In genomic region chr12:120247621-120248030, GRCh38 we compare ENCODE assay signal across 8 cellular contexts. TPM values are rescaled to one million over a fixed set of nuclear protein-coding genes. Genes with fewer than 3 reads are reported as not detected.
DNase-seq lines count a peak whose midpoint lies in the region; ATAC-seq and TF ChIP-seq lines count a peak whose summit lies in the region.

No MANE protein-coding gene starts in this region.

- POLR2A ChIA-PET in SK-N-SH (lab: Yijun Ruan, JAX), result interaction anchor here (0.7 to 1.2 kb wide), 2 partner anchors 9 to 41 kb away, joined by 3 read pairs; no protein-coding TSS in a partner anchor

- peak overlapping the region; percentile 65 to 93; a peak in 3 of 4 replicates for H3K27ac ChIP-seq in SK-N-SH (ENCODE audit: low read depth in 2 of 2, low read length in 1 of 2)
- peak overlapping the region; percentile 70 to 96 (median 82) for H3K27ac ChIP-seq in sigmoid colon

- ATAC-seq in GM21360 (IDR thresholded peaks at IDR 0.05; ENCODE audit: unreplicated experiment) (no peak), HG03139 (IDR thresholded peaks at IDR 0.05; ENCODE audit: unreplicated experiment) (no peak)

- DNase-seq in ELR (ENCODE audit: low read depth) (peak; percentile 95), SK-N-SH (no peak), fibroblast of mammary gland (ENCODE audit: low read depth) (peak; percentile 94), sigmoid colon (no peak), putamen (ENCODE audit: low spot score) (no peak), NCI-H187 (lab: John Stamatoyannopoulos, UW) (no peak)

- intact Hi-C loops in sigmoid colon (cut with DNase I), result no loop called here

- CTCF ChIA-PET in SK-N-SH (lab: Yijun Ruan, JAX), result interaction anchor here (0.7 to 3.1 kb wide), 8 partner anchors 9 to 20 kb away, joined by 3 to 17 read pairs (median 6); partner anchors contain the start of gene PXN

- peaks cover 47% of the 10 kb centered on the region for H3F3A ChIP-seq in SK-N-SH (replicated peaks; ENCODE audit: insufficient read depth)

- peak overlapping the region; percentile 63 for H3K4me2 ChIP-seq in SK-N-SH

- no peak overlapping the region for H2AFZ ChIP-seq in SK-N-SH (ENCODE audit: low read depth)

- 7% methylated on average over 6 of the region's 6 CpGs for WGBS in SK-N-SH (ENCODE audit: low lambda C conversion rate)
- WGBS in sigmoid colon, 2 donors, result 81 to 84% methylated on average over 6 of the region's 6 CpGs

- peaks cover 98% of the 10 kb centered on the region for H3K79me2 ChIP-seq in SK-N-SH (ENCODE audit: insufficient read depth)

- H3K27me3 ChIP-seq in SK-N-SH (ENCODE audit: insufficient read depth) (no peaks in the 10 kb centered on the region), sigmoid colon (no peaks in the 10 kb centered on the region)

- H3K36me3 ChIP-seq in SK-N-SH (replicated peaks in 1 of 2; ENCODE audit: control insufficient read depth in 1 of 2, insufficient read depth in 2 of 2, low read length in 1 of 2) (peaks cover 0 to 14% of the 10 kb centered on the region in 2 experiments), sigmoid colon (no peaks in the 10 kb centered on the region)

- TF ChIP-seq EP300 in SK-N-SH (IDR thresholded peaks at IDR 0.05; ENCODE audit: borderline replicate concordance in 1 of 2, low read depth in 1 of 2, low read length in 1 of 2) (peak in 1 of 2 experiments; percentile 89; a peak in 2 of 4 replicates), sigmoid colon (IDR thresholded peaks at IDR 0.05) (no peak)

- peaks cover 73% of the 10 kb centered on the region for H4K20me1 ChIP-seq in SK-N-SH (ENCODE audit: insufficient read depth)

- TF ChIP-seq RAD21 in SK-N-SH (IDR thresholded peaks at IDR 0.05; ENCODE audit: low read length), result no peak

- TF ChIP-seq CTCF in SK-N-SH (IDR thresholded peaks at IDR 0.05), result no peak
- TF ChIP-seq CTCF in fibroblast of mammary gland (conservative IDR thresholded peaks at IDR 0.05; ENCODE audit: control insufficient read depth, insufficient read depth, low read depth, low read length), result no peak
- no peak for TF ChIP-seq CTCF in sigmoid colon (IDR thresholded peaks at IDR 0.05)

- H3K9me3 ChIP-seq in SK-N-SH (no peaks in the 10 kb centered on the region), sigmoid colon (no peaks in the 10 kb centered on the region)

- peaks cover 17 to 56% of the 10 kb centered on the region in 2 experiments for H3K4me1 ChIP-seq in SK-N-SH (ENCODE audit: control insufficient read depth in 1 of 2, insufficient read depth in 2 of 2, low read depth in 1 of 2, low read length in 1 of 2)
- H3K4me1 ChIP-seq in sigmoid colon, result peaks cover 0 to 94% (median 80%) of the 10 kb centered on the region in 4 donors

- no peaks in the 10 kb centered on the region for H3K9me2 ChIP-seq in SK-N-SH

- H3K9ac ChIP-seq in SK-N-SH, result peak overlapping the region; percentile 25; the same call in 1 of the 2 replicates

- no peak for TF ChIP-seq POLR2A in sigmoid colon (IDR thresholded peaks at IDR 0.05)

- H3K4me3 ChIP-seq in SK-N-SH (ENCODE audit: low read depth in 2 of 2, low read length in 1 of 2), result peak overlapping the region in 1 of 2 experiments; percentile 32; a peak in 2 of 4 replicates
- no peak overlapping the region for H3K4me3 ChIP-seq in fibroblast of mammary gland (ENCODE audit: control insufficient read depth, low read depth, low read length)
- no peak overlapping the region for H3K4me3 ChIP-seq in sigmoid colon

TF ChIP-seq in SK-N-SH, 30 proteins besides CTCF, POLR2A, EP300 and RAD21:
- TF ChIP-seq ELF1 (IDR thresholded peaks at IDR 0.05) (no peak), RXRA (IDR thresholded peaks at IDR 0.05; ENCODE audit: borderline replicate concordance, low read depth) (peak; percentile 79; the same call in 1 of the 2 replicates), YY1 (IDR thresholded peaks at IDR 0.05; ENCODE audit: low read depth) (peak; percentile 36; the same call in 1 of the 2 replicates), MAX (IDR thresholded peaks at IDR 0.05; ENCODE audit: low read depth) (peak; percentile 86), RCOR1 (IDR thresholded peaks at IDR 0.05; ENCODE audit: low read length) (no peak), TCF12 (IDR thresholded peaks at IDR 0.05) (peak; percentile 98), TEAD4 (IDR thresholded peaks at IDR 0.05; ENCODE audit: borderline replicate concordance, insufficient read depth) (peak; percentile 83; the same call in 1 of the 2 replicates), PBX3 (IDR thresholded peaks at IDR 0.05) (peak; percentile 89), NFIC (IDR thresholded peaks at IDR 0.05; ENCODE audit: borderline replicate concordance) (peak; percentile 76), MEF2A (IDR thresholded peaks at IDR 0.05; ENCODE audit: borderline replicate concordance, low read depth) (no peak), POLR2AphosphoS5 (IDR thresholded peaks at IDR 0.05; ENCODE audit: low read depth, low read length) (peak; percentile 71), JUND (IDR thresholded peaks at IDR 0.05) (peak; percentile 91), SIN3A (IDR thresholded peaks at IDR 0.05; ENCODE audit: borderline replicate concordance, low read depth, low read length) (peak; percentile 82; the same call in 1 of the 2 replicates), FOXM1 (IDR thresholded peaks at IDR 0.05; ENCODE audit: low read depth) (no peak), TAF1 (IDR thresholded peaks at IDR 0.05; ENCODE audit: borderline replicate concordance, low read depth, low read length) (no peak), FOSL2 (IDR thresholded peaks at IDR 0.05; ENCODE audit: borderline replicate concordance, low read depth) (peak; percentile 86)

RNA-seq across cellular contexts. Expression of gene PXN, which starts 17.9 kb away (rescaled TPM):
- polyA plus RNA-seq in SK-N-SH (2012; rRNA removed) (63.0 and 89.0 TPM in 2 replicates), sigmoid colon (100 to 1,000 TPM in 2 of 3 donors, 10 to 100 TPM in 1; 79.3 to 111 (median 101) TPM)
- 56.9 and 70.1 TPM in 2 replicates for polyA plus RNA-seq in SK-N-SH (2012; cell fraction: cytosol; rRNA removed)
- 269 and 301 TPM in 2 replicates for polyA plus RNA-seq in SK-N-SH (2012; cell fraction: nucleus; rRNA removed)
- total RNA-seq in sigmoid colon, result 100 to 1,000 TPM in 1 of 4 donors, 10 to 100 TPM in 3; 41.0 to 127 (median 42.7) TPM

RNA-seq across cellular contexts. Expression of gene RNU4-2, which starts 44.1 kb away (rescaled TPM):
- polyA plus RNA-seq in SK-N-SH (2012; rRNA removed) (not detected in 2 replicates), sigmoid colon (not detected)
- not detected in 2 replicates for polyA plus RNA-seq in SK-N-SH (2012; cell fraction: cytosol; rRNA removed)
- not detected in 2 replicates for polyA plus RNA-seq in SK-N-SH (2012; cell fraction: nucleus; rRNA removed)
- under 1 TPM; under 0.01 TPM for total RNA-seq in sigmoid colon

RNA-seq across cellular contexts. Expression of gene RNU4-1, which starts 45.4 kb away (rescaled TPM):
- polyA plus RNA-seq in SK-N-SH (2012; rRNA removed) (not detected in 2 replicates), sigmoid colon (not detected)
- not detected in 2 replicates for polyA plus RNA-seq in SK-N-SH (2012; cell fraction: cytosol; rRNA removed)
- polyA plus RNA-seq in SK-N-SH (2012; cell fraction: nucleus; rRNA removed), result not detected in 2 replicates
- total RNA-seq in sigmoid colon, result under 1 TPM in 3 of 4 donors, not detected in 1; under 0.01 TPM

RNA-seq across cellular contexts. Expression of gene RPLP0, which starts 46.7 kb away (rescaled TPM):
- 5,975 and 6,606 TPM in 2 replicates for polyA plus RNA-seq in SK-N-SH (2012; rRNA removed)
- polyA plus RNA-seq in SK-N-SH (2012; cell fraction: cytosol; rRNA removed), result 4,575 and 6,412 TPM in 2 replicates
- polyA plus RNA-seq in SK-N-SH (2012; cell fraction: nucleus; rRNA removed), result 2,397 and 2,614 TPM in 2 replicates
- total RNA-seq in sigmoid colon, result 1,000 to 10,000 TPM; 2,593 to 3,468 (median 2,960) TPM
- polyA plus RNA-seq in sigmoid colon, result 1,000 to 10,000 TPM; 3,521 to 5,499 (median 3,713) TPM

RNA-seq across cellular contexts. Expression of gene GCN1, which starts 53.1 kb away (rescaled TPM):
- polyA plus RNA-seq in SK-N-SH (2012; rRNA removed) (41.2 and 54.4 TPM in 2 replicates), sigmoid colon (10 to 100 TPM in 2 of 3 donors, 1 to 10 TPM in 1; 9.2 to 43.3 (median 18.0) TPM)
- polyA plus RNA-seq in SK-N-SH (2012; cell fraction: cytosol; rRNA removed), result 17.0 and 20.0 TPM in 2 replicates
- polyA plus RNA-seq in SK-N-SH (2012; cell fraction: nucleus; rRNA removed), result 224 and 236 TPM in 2 replicates
- total RNA-seq in sigmoid colon, result 10 to 100 TPM; 30.3 to 70.3 (median 40.4) TPM

Comparison
In these comparisons a context has a peak if more than half of its experiments do, and no peak if none do; other contexts are left out.
1. DNase-seq: peak in ELR (single experiment) and fibroblast of mammary gland (single experiment); none in SK-N-SH (single experiment), sigmoid colon (single experiment), putamen (single experiment) and NCI-H187 (0 of 2).